Comparison of ENCODE assay signal across 9 cellular contexts in genomic region chr5:66551338-66551737, GRCh38.
"Had no signal": no experiment of that assay in that cellular context is flagged by ENCODE, and none has a peak within 500 bp of the region (broad histone marks: within the 10 kb centered on the region; RNA-seq: fewer than 3 reads in every experiment).

No MANE protein-coding gene starts in this region.

- H3K4me3 Mint-ChIP-seq: HFFc6, IgD-negative memory B cell had no signal

- H3K36me3 ChIP-seq: HAP-1 had no signal

- H3K27ac Mint-ChIP-seq: HFFc6, IgD-negative memory B cell had no signal

- H3K4me1 ChIP-seq: HAP-1 had no signal

- H3K27ac ChIP-seq: GM23248, HL-60 had no signal

- ATAC-seq: HCT116, HepG2 had no signal

- H3K9me3 Mint-ChIP-seq: IgD-negative memory B cell had no signal

- DNase-seq: GOT3, H7, HFFc6 had no signal

- H3K9me3 ChIP-seq: HAP-1 had no signal
